1 cellular context compared by ENCODE assay signal in the genomic region with DNA sequence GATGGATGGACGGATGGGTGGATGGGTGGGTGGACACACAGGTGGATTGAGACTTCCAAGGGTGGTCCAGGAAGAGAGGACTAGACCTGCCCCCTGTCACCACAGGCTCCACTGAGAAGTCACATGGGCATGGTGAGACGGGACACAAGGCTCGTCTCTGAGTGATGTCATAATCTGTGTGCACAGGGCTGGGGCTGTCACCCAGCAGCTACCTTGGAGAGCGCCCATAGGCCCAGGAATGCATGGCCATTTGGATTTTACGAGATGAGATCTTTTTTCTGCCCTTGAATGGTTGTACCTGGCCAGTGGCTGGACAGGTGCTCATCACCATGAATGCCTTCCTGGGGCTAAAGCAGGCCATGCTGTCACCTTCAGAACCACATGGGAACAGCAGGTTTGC.
TF ChIP-seq lines count a peak whose summit lies in the region.

No MANE protein-coding gene starts in this region.

TF ChIP-seq in H1, 55 proteins besides CTCF, POLR2A, EP300 and RAD21:
- TF ChIP-seq SIN3A (conservative IDR thresholded peaks at IDR 0.05 in 1 of 2, IDR thresholded peaks at IDR 0.05 in 1 of 2; ENCODE audit: low read depth in 1 of 2, low read length in 2 of 2) (peak; percentile 45 to 75; a peak in 1 of 4 replicates), TEAD4 (IDR thresholded peaks at IDR 0.05; ENCODE audit: low read depth, low read length) (peak; percentile 61; the same call in 1 of the 2 replicates), BRCA1 (IDR thresholded peaks at IDR 0.05; ENCODE audit: low read depth, low read length) (no peak)
- TF ChIP-seq, protein P1, sequence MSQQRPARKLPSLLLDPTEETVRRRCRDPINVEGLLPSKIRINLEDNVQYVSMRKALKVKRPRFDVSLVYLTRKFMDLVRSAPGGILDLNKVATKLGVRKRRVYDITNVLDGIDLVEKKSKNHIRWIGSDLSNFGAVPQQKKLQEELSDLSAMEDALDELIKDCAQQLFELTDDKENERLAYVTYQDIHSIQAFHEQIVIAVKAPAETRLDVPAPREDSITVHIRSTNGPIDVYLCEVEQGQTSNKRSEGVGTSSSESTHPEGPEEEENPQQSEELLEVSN (IDR thresholded peaks at IDR 0.05) = no peak
